ENCODE assay signal across 11 cellular contexts in the genomic region with DNA sequence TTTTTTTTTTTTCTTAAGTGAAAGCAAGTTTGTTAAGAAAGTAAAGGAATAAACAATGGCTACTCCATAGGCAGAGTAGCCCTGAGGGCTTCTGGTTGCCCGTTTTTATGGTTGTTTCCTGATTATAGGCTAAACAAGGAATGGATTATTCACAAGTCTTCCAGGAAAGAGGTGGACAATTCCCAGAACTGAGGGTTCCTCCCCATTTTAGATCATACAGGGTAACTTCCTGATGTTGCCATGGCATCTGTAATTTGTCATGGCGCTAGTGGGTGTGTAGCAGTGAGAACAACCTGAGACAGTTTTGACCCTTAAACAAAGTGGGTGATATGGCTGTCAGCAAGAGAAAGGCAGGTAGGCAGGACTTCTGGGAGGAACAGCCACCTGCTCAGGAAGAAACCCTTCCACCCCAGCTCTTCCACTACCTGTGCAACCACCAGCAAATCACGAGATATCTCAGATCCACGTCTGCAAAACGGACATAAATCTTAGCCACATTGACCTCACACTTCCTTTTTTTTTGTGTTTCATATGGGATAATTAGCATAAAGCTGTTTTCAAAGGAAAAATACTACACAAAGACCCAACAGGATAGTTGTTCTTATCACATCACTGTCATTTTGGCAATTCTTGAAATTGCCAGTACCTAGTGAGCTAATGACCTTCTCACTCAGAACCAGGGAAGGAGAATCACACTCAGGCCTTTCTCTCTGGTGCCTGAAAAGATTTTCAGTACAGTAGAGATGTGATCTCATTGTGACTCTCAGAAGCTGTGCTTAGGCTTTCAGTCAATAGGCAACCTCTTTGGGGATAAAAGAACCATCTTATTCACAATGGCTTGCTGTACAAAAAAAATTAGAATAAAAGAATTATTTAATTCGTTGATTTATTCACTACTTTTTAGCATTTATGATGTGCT. TPM values are rescaled to one million over a fixed set of nuclear protein-coding genes. Genes with fewer than 3 reads are reported as not detected.
DNase-seq lines count a peak whose midpoint lies in the region; ATAC-seq and TF ChIP-seq lines count a peak whose summit lies in the region.
"Had no signal": no experiment of that assay in that cellular context is flagged by ENCODE, and none has a peak within 500 bp of the region (broad histone marks: within the 10 kb centered on the region; RNA-seq: fewer than 3 reads in every experiment).

No MANE protein-coding gene starts in this region.

- H3K4me3 Mint-ChIP-seq in CD4-positive, CD25-positive, alpha-beta regulatory T cell = peak overlapping the region in 1 of 4 donors; percentile 57
- peak overlapping the region; percentile 69 for H3K4me3 Mint-ChIP-seq in T-helper 2 cell treated with Interferon-gamma antibody and Interleukin-4, amounts not matched to agents 5 μg/mL and 100 μg/mL, for 36 hours
- no peak overlapping the region for H3K4me3 Mint-ChIP-seq in type B pancreatic cell
- H3K4me3 Mint-ChIP-seq: brain had no signal

- H3K36me3 Mint-ChIP-seq in CD4-positive, CD25-positive, alpha-beta regulatory T cell = no peaks in the 10 kb centered on the region
- no peaks in the 10 kb centered on the region for H3K36me3 Mint-ChIP-seq in T-helper 2 cell treated with Interferon-gamma antibody and Interleukin-4, amounts not matched to agents 5 μg/mL and 100 μg/mL, for 36 hours (ENCODE audit: low read depth)
- no peaks in the 10 kb centered on the region for H3K36me3 Mint-ChIP-seq in type B pancreatic cell
- H3K36me3 Mint-ChIP-seq: brain had no signal

- H3K4me1 Mint-ChIP-seq in CD4-positive, CD25-positive, alpha-beta regulatory T cell = peaks cover 19 to 49% (median 28%) of the 10 kb centered on the region in 4 donors
- H3K4me1 Mint-ChIP-seq in T-helper 2 cell treated with Interferon-gamma antibody and Interleukin-4, amounts not matched to agents 5 μg/mL and 100 μg/mL, for 36 hours (ENCODE audit: low read depth) = peaks cover 65% of the 10 kb centered on the region
- H3K4me1 Mint-ChIP-seq in type B pancreatic cell (ENCODE audit: unreplicated experiment) = no peaks in the 10 kb centered on the region
- H3K4me1 Mint-ChIP-seq: brain had no signal

- DNase-seq in CD4-positive, CD25-positive, alpha-beta regulatory T cell = peak in 1 of 3 donors; percentile 61
- DNase-seq in T-helper 2 cell treated with Interferon-gamma antibody and Interleukin-4, amounts not matched to agents 5 μg/mL and 100 μg/mL, for 36 hours (ENCODE audit: low spot score) = peak; percentile 44
- DNase-seq in NCI-H1694 treated with DMSO at 0.1 percent for 48 hours (lab: John Stamatoyannopoulos, UW) = no peak
- no peak for DNase-seq in SIG-M5 treated with dmso at 0.1 percent for 504 hours (lab: John Stamatoyannopoulos, UW; ENCODE audit: unreplicated experiment)
- DNase-seq in type B pancreatic cell (ENCODE audit: extremely low spot score, unreplicated experiment) = no peak
- DNase-seq in GF-D8 (lab: John Stamatoyannopoulos, UW) = no peak

- no peak for TF ChIP-seq CTCF in type B pancreatic cell (conservative IDR thresholded peaks at IDR 0.05)

- no peaks in the 10 kb centered on the region for H3K36me3 ChIP-seq in CD4-positive, CD25-positive, alpha-beta regulatory T cell (ENCODE audit: control insufficient read depth, insufficient read depth, low read length)

- no peaks in the 10 kb centered on the region for H3K27me3 ChIP-seq in CD4-positive, CD25-positive, alpha-beta regulatory T cell (ENCODE audit: control insufficient read depth, insufficient read depth, low read length)

- no peaks in the 10 kb centered on the region for H3K27me3 Mint-ChIP-seq in CD4-positive, CD25-positive, alpha-beta regulatory T cell
- H3K27me3 Mint-ChIP-seq in T-helper 2 cell treated with Interferon-gamma antibody and Interleukin-4, amounts not matched to agents 5 μg/mL and 100 μg/mL, for 36 hours (ENCODE audit: low read depth) = no peaks in the 10 kb centered on the region
- no peaks in the 10 kb centered on the region for H3K27me3 Mint-ChIP-seq in type B pancreatic cell

- H3K9me3 ChIP-seq in CD4-positive, CD25-positive, alpha-beta regulatory T cell (ENCODE audit: control insufficient read depth in 2 of 2, low read length in 2 of 2) = no peaks in the 10 kb centered on the region

- H3K27ac ChIP-seq in CD4-positive, CD25-positive, alpha-beta regulatory T cell (ENCODE audit: insufficient read depth, low read length, poor library complexity, severe bottlenecking) = no peak overlapping the region

- ATAC-seq in CD4-positive, CD25-positive, alpha-beta regulatory T cell (ENCODE audit: low read depth in 2 of 2) = no peak
- peak; percentile 39 for ATAC-seq in GM19324 (IDR thresholded peaks at IDR 0.05; ENCODE audit: low FRiP score, unreplicated experiment)
- ATAC-seq in HG03066 (IDR thresholded peaks at IDR 0.05; ENCODE audit: low read depth, unreplicated experiment) = peak; percentile 31
- ATAC-seq: Panc1 had no signal

- H3K4me1 ChIP-seq in CD4-positive, CD25-positive, alpha-beta regulatory T cell (ENCODE audit: control insufficient read depth, insufficient read depth, low read length, poor library complexity, severe bottlenecking) = peaks cover 37% of the 10 kb centered on the region

- H3K4me3 ChIP-seq in CD4-positive, CD25-positive, alpha-beta regulatory T cell (ENCODE audit: low read depth, low read length) = peak overlapping the region; percentile 7
- H3K4me3 ChIP-seq: lung had no signal

- peak overlapping the region in 2 of 3 donors; percentile 85 to 89 for H3K27ac Mint-ChIP-seq in CD4-positive, CD25-positive, alpha-beta regulatory T cell
- H3K27ac Mint-ChIP-seq in T-helper 2 cell treated with Interferon-gamma antibody and Interleukin-4, amounts not matched to agents 5 μg/mL and 100 μg/mL, for 36 hours = peak overlapping the region; percentile 87
- no peak overlapping the region for H3K27ac Mint-ChIP-seq in type B pancreatic cell
- H3K27ac Mint-ChIP-seq: brain had no signal

- no peaks in the 10 kb centered on the region for H3K9me3 Mint-ChIP-seq in CD4-positive, CD25-positive, alpha-beta regulatory T cell
- H3K9me3 Mint-ChIP-seq in T-helper 2 cell treated with Interferon-gamma antibody and Interleukin-4, amounts not matched to agents 5 μg/mL and 100 μg/mL, for 36 hours = no peaks in the 10 kb centered on the region
- no peaks in the 10 kb centered on the region for H3K9me3 Mint-ChIP-seq in type B pancreatic cell

RNA-seq across cellular contexts. Expression of a gene that starts 34.9 kb away (rescaled TPM):
- 251 TPM for total RNA-seq in CD4-positive, CD25-positive, alpha-beta regulatory T cell
- 10 to 100 TPM; 30.7 to 42.4 (median 36.1) TPM for polyA plus RNA-seq in CD4-positive, CD25-positive, alpha-beta regulatory T cell
- 19.6 and 29.4 TPM in 2 replicates for total RNA-seq in type B pancreatic cell (ENCODE audit: low replicate concordance)

Comparison
In these comparisons a context has a peak if more than half of its experiments do, and no peak if none do; other contexts are left out.
1. ATAC-seq: peak in GM19324 (single experiment) and HG03066 (single experiment); none in CD4-positive, CD25-positive, alpha-beta regulatory T cell (0 of 2).